Comparison of ENCODE assay signal across 11 cellular contexts in the genomic region with DNA sequence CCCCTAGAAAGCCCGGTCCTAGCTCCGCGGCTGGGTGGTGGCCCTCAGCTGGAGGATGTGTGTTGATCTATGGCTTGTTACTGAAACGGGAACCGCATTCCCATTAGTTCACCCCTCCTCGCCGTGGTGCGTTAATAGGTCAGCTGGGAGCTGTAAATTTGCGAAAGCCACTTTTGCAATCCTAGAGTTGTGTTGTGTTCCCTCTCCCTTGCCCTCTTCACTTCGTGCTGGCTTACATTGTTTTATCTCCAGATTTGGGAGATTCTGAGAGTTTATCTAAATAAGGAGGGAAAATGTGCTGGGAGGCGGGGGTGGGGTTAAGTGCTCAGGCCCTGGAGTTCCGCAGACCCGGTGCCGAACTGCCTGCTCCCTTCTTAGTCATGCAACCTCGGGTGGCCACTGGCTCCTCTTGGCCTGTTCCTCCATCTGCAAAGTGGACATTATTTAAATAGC.
DNase-seq lines count a peak whose midpoint lies in the region; ATAC-seq and TF ChIP-seq lines count a peak whose summit lies in the region.
"Had no signal": no experiment of that assay in that cellular context is flagged by ENCODE, and none has a peak within 500 bp of the region (broad histone marks: within the 10 kb centered on the region; RNA-seq: fewer than 3 reads in every experiment).

No MANE protein-coding gene starts in this region.

- H3K4me3 Mint-ChIP-seq in HFFc6 (peak overlapping the region; percentile 23), brain (peak overlapping the region in 1 of 5 experiments; percentile 22)
- H3K4me3 Mint-ChIP-seq in natural killer cell treated with Interleukin-12 subunit alpha and Interleukin-12 subunit beta and Interleukin-15 and Interleukin-18, amount 100 ng/mL, for 72 hours: no peak overlapping the region
- H3K4me3 Mint-ChIP-seq: naive thymus-derived CD4-positive, alpha-beta T cell had no signal

- peaks cover 13% of the 10 kb centered on the region for H3K4me1 ChIP-seq in lower lobe of right lung

- no peaks in the 10 kb centered on the region for H3K36me3 ChIP-seq in lower lobe of right lung
- H3K36me3 ChIP-seq: thoracic aorta had no signal

- peaks cover 44% of the 10 kb centered on the region for H3K27me3 ChIP-seq in lower lobe of right lung (ENCODE audit: low read depth)

- H3K9me3 Mint-ChIP-seq in HFFc6 (no peaks in the 10 kb centered on the region), brain (peaks cover 0 to 2% (median 0%) of the 10 kb centered on the region in 5 experiments)
- no peaks in the 10 kb centered on the region for H3K9me3 Mint-ChIP-seq in natural killer cell treated with Interleukin-12 subunit alpha and Interleukin-12 subunit beta and Interleukin-15 and Interleukin-18, amount 100 ng/mL, for 72 hours

- no peaks in the 10 kb centered on the region for H3K36me3 Mint-ChIP-seq in HFFc6 (ENCODE audit: low read depth)
- H3K36me3 Mint-ChIP-seq in brain: no peaks in the 10 kb centered on the region
- no peaks in the 10 kb centered on the region for H3K36me3 Mint-ChIP-seq in natural killer cell treated with Interleukin-12 subunit alpha and Interleukin-12 subunit beta and Interleukin-15 and Interleukin-18, amount 100 ng/mL, for 72 hours
- H3K36me3 Mint-ChIP-seq: naive thymus-derived CD4-positive, alpha-beta T cell had no signal

- TF ChIP-seq CTCF in HFFc6 (IDR thresholded peaks at IDR 0.05) (no peak), brain (conservative IDR thresholded peaks at IDR 0.05) (no peak), lower lobe of right lung (IDR thresholded peaks at IDR 0.05) (no peak)

- no peak overlapping the region for H3K27ac ChIP-seq in lower lobe of right lung
- H3K27ac ChIP-seq: thoracic aorta had no signal

- H3K4me1 Mint-ChIP-seq in HFFc6 (ENCODE audit: low read depth) (peaks cover 15% of the 10 kb centered on the region), brain (peaks cover 66% of the 10 kb centered on the region)
- no peaks in the 10 kb centered on the region for H3K4me1 Mint-ChIP-seq in natural killer cell treated with Interleukin-12 subunit alpha and Interleukin-12 subunit beta and Interleukin-15 and Interleukin-18, amount 100 ng/mL, for 72 hours (ENCODE audit: low read depth in 2 of 2)
- H3K4me1 Mint-ChIP-seq: naive thymus-derived CD4-positive, alpha-beta T cell had no signal

- ATAC-seq in lower lobe of right lung: peak; percentile 18 to 33
- no peak for ATAC-seq in natural killer cell treated with Interleukin-12 subunit alpha and Interleukin-12 subunit beta and Interleukin-15 and Interleukin-18, amount 100 ng/mL, for 72 hours
- ATAC-seq: naive thymus-derived CD4-positive, alpha-beta T cell had no signal

- H3K9me3 ChIP-seq in lower lobe of right lung: no peaks in the 10 kb centered on the region
- H3K9me3 ChIP-seq: thoracic aorta had no signal

- no peak overlapping the region for H3K4me3 ChIP-seq in lower lobe of right lung
- H3K4me3 ChIP-seq: thoracic aorta had no signal

- H3K27me3 Mint-ChIP-seq in HFFc6 (ENCODE audit: insufficient read depth) (peaks cover 29% of the 10 kb centered on the region), brain (peaks cover 12% of the 10 kb centered on the region)
- peaks cover 24% of the 10 kb centered on the region in 2 donors for H3K27me3 Mint-ChIP-seq in natural killer cell treated with Interleukin-12 subunit alpha and Interleukin-12 subunit beta and Interleukin-15 and Interleukin-18, amount 100 ng/mL, for 72 hours

- intact Hi-C loops in lower lobe of right lung (cut with DNase I): no loop called here

- DNase-seq in HFFc6 (no peak), lower lobe of right lung (no peak), stromal cell of bone marrow (ENCODE audit: low read depth) (peak; percentile 9), cortex of kidney (lab: John Stamatoyannopoulos, UW) (no peak), kidney tubule cell (ENCODE audit: low spot score) (no peak)
- no peak for DNase-seq in natural killer cell treated with Interleukin-12 subunit alpha and Interleukin-12 subunit beta and Interleukin-15 and Interleukin-18, amount 100 ng/mL, for 72 hours (ENCODE audit: low spot score)
- DNase-seq: DND-41; MM.1S; naive thymus-derived CD4-positive, alpha-beta T cell had no signal

- H3K27ac Mint-ChIP-seq in HFFc6: no peak overlapping the region
- H3K27ac Mint-ChIP-seq in brain: peak overlapping the region in 3 of 5 experiments; percentile 41 to 85 (median 43)
- H3K27ac Mint-ChIP-seq in natural killer cell treated with Interleukin-12 subunit alpha and Interleukin-12 subunit beta and Interleukin-15 and Interleukin-18, amount 100 ng/mL, for 72 hours: no peak overlapping the region
- H3K27ac Mint-ChIP-seq: naive thymus-derived CD4-positive, alpha-beta T cell had no signal

Comparison
In these comparisons a context has a peak if more than half of its experiments do, and no peak if none do; other contexts are left out.
1. H3K27ac Mint-ChIP-seq: peak in brain (3 of 5); none in HFFc6 (single experiment) and natural killer cell treated with Interleukin-12 subunit alpha and Interleukin-12 subunit beta and Interleukin-15 and Interleukin-18, amount 100 ng/mL, for 72 hours (0 of 2).
2. ATAC-seq: peak in lower lobe of right lung (2 of 2); none in natural killer cell treated with Interleukin-12 subunit alpha and Interleukin-12 subunit beta and Interleukin-15 and Interleukin-18, amount 100 ng/mL, for 72 hours (0 of 2).